Comparison of ENCODE assay signal across 1 cellular context in genomic region chr1:111221633-111222286, GRCh38.
TF ChIP-seq lines count a peak whose summit lies in the region.

No MANE protein-coding gene starts in this region.

TF ChIP-seq in K562, 482 proteins besides CTCF, POLR2A, EP300 and RAD21 (continued from another document):
- TF ChIP-seq SAFB2 (IDR thresholded peaks at IDR 0.05; ENCODE audit: borderline replicate concordance, low read depth, low read length, severe bottlenecking), result no peak
- no peak for TF ChIP-seq NR2C2 (CRISPR knock-in tag; IDR thresholded peaks at IDR 0.05)
- 0 out of 2 replicates have a peak, but pooled peaks have one; percentile 29 for TF ChIP-seq NR2C2 (tag; IDR thresholded peaks at IDR 0.05)
- no peak for TF ChIP-seq GATAD2B (IDR thresholded peaks at IDR 0.05; ENCODE audit: borderline replicate concordance)
- TF ChIP-seq SMAD4 (CRISPR knock-in tag; conservative IDR thresholded peaks at IDR 0.05), result no peak
- TF ChIP-seq GTF2E2 (tag; IDR thresholded peaks at IDR 0.05), result 0 out of 2 replicates have a peak, but pooled peaks have one; percentile 56
- no peak for TF ChIP-seq FOXA1 (IDR thresholded peaks at IDR 0.05; ENCODE audit: borderline replicate concordance)
- TF ChIP-seq CBFA2T2 (conservative IDR thresholded peaks at IDR 0.05), result no peak
- TF ChIP-seq ARID3B (CRISPR knock-in tag; IDR thresholded peaks at IDR 0.05; ENCODE audit: borderline replicate concordance), result no peak
- no peak for TF ChIP-seq ILK (tag; IDR thresholded peaks at IDR 0.05; ENCODE audit: borderline replicate concordance, low read depth)
- TF ChIP-seq CEBPB (tag; IDR thresholded peaks at IDR 0.05), result peak; percentile 14; the same call in 1 of the 2 replicates
- no peak for TF ChIP-seq ZC3H11A (IDR thresholded peaks at IDR 0.05; ENCODE audit: low read depth, low read length)
- no peak for TF ChIP-seq XRCC3 (IDR thresholded peaks at IDR 0.05)
- no peak for TF ChIP-seq ZEB2 (IDR thresholded peaks at IDR 0.05)
- no peak for TF ChIP-seq ZSCAN29 (IDR thresholded peaks at IDR 0.05)
- TF ChIP-seq RFX7 (CRISPR knock-in tag; IDR thresholded peaks at IDR 0.05), result no peak
- 0 out of 2 replicates have a peak, but pooled peaks have one; percentile 24 for TF ChIP-seq THRB (CRISPR knock-in tag; conservative IDR thresholded peaks at IDR 0.05)
- TF ChIP-seq TSC22D4 (tag; IDR thresholded peaks at IDR 0.05), result no peak
- TF ChIP-seq ZBTB12 (CRISPR knock-in tag; IDR thresholded peaks at IDR 0.05), result no peak
